32 cellular contexts compared by ENCODE assay signal in the genomic region with DNA sequence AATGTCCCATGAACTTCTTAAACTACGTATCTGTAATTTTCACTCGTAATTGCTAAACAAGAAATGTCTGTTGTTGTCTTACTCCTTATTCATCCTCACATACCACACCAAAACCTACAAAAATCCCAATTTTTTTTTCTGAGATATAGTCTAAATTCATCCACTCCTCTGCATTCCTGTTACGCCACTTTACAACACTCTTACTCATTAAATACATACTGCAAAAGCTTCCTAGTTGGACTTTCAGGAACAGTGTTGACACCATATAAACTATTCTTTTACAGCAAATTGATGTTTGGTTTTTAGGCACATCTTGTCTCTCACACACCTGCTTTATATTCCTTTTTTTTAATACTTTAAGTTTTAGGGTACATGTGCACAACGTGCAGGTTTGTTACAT.
"Had no signal": no experiment of that assay in that cellular context is flagged by ENCODE, and none has a peak within 500 bp of the region (broad histone marks: within the 10 kb centered on the region; RNA-seq: fewer than 3 reads in every experiment).

No MANE protein-coding gene starts in this region.

- ATAC-seq: activated naive CD4-positive, alpha-beta T cell treated with anti-CD3 and anti-CD28 coated beads, Interleukin-2, amount 50 U/mL, for 72 hours; activated naive CD8-positive, alpha-beta T cell treated with anti-CD3 and anti-CD28 coated beads, Interleukin-2, amount 50 U/mL, for 24 hours; activated T-cell treated with anti-CD3 and anti-CD28 coated beads, Interleukin-2, amount 50 U/mL, for 4 hours; activated T-cell treated with anti-CD3 and anti-CD28 coated beads, Interleukin-2, amount 50 U/mL, for 72 hours; activated T-helper 17 cell treated with anti-CD3 and anti-CD28 coated beads, Interleukin-2, amount 50 U/mL, for 72 hours; body of pancreas had no signal

- H3K36me3 ChIP-seq: adrenal gland, ascending aorta, brain microvascular endothelial cell, breast epithelium, cardiac muscle cell had no signal

- DNase-seq: activated effector memory CD4-positive, alpha-beta T cell treated with anti-CD3 and anti-CD28 coated beads, Interleukin-2, amount 50 U/mL, for 16 hours; activated effector memory CD4-positive, alpha-beta T cell treated with Interleukin-2 at 50 U/mL for 16 hours; activated gamma-delta T cell; activated gamma-delta T cell treated with Interleukin-2 at 50 U/mL for 16 hours; activated naive CD4-positive, alpha-beta T cell; activated naive CD4-positive, alpha-beta T cell treated with anti-CD3 and anti-CD28 coated beads for 36 hours; activated naive CD4-positive, alpha-beta T cell treated with anti-CD3 and anti-CD28 coated beads, Interleukin-2, amount 10 ng/mL, durations not matched to agents 7 days and 5 days; activated naive CD4-positive, alpha-beta T cell treated with anti-CD3 and anti-CD28 coated beads, Interleukin-2, amount 50 U/mL, for 16 hours; activated naive CD4-positive, alpha-beta T cell treated with Interleukin-2 at 50 U/mL for 16 hours; activated naive CD8-positive, alpha-beta T cell treated with anti-CD3 and anti-CD28 coated beads for 36 hours; activated naive CD8-positive, alpha-beta T cell treated with anti-CD3 and anti-CD28 coated beads, Interleukin-2, amount 10 ng/mL, durations not matched to agents 7 days and 5 days; activated naive CD8-positive, alpha-beta T cell treated with anti-CD3 and anti-CD28 coated beads, Interleukin-2, amount 50 U/mL, for 24 hours; activated T-cell treated with anti-CD3 and anti-CD28 coated beads, Interleukin-2, amount 50 U/mL, for 1 hour; activated T-cell treated with anti-CD3 and anti-CD28 coated beads, Interleukin-2, amount 50 U/mL, for 24 hours; activated T-cell treated with anti-CD3 and anti-CD28 coated beads, Interleukin-2, amount 50 U/mL, for 4 hours; activated T-cell treated with anti-CD3 and anti-CD28 coated beads, Interleukin-2, amount 50 U/mL, for 48 hours; activated T-cell treated with anti-CD3 and anti-CD28 coated beads, Interleukin-2, amount 50 U/mL, for 72 hours; adrenal gland; amniotic stem cell; amygdala; anterior cingulate cortex; aorta; body of pancreas; brain microvascular endothelial cell; caudate nucleus; central memory CD4-positive, alpha-beta T cell; cerebellar nuclear complex had no signal

- H3K4me1 ChIP-seq: adrenal gland, ascending aorta, body of pancreas, breast epithelium had no signal

- H3K27me3 ChIP-seq: adrenal gland, ascending aorta, body of pancreas, brain microvascular endothelial cell, breast epithelium, cardiac muscle cell had no signal

- H3K9me3 ChIP-seq: adrenal gland, ascending aorta, body of pancreas, breast epithelium had no signal

- H3K4me3 ChIP-seq: adrenal gland, ascending aorta, body of pancreas, breast epithelium, cardiac muscle cell had no signal

- H3K27ac ChIP-seq: adrenal gland, ascending aorta, body of pancreas, brain microvascular endothelial cell, breast epithelium, cardiac muscle cell had no signal
